Comparison of ENCODE assay signal across 1 cellular context in the genomic region with DNA sequence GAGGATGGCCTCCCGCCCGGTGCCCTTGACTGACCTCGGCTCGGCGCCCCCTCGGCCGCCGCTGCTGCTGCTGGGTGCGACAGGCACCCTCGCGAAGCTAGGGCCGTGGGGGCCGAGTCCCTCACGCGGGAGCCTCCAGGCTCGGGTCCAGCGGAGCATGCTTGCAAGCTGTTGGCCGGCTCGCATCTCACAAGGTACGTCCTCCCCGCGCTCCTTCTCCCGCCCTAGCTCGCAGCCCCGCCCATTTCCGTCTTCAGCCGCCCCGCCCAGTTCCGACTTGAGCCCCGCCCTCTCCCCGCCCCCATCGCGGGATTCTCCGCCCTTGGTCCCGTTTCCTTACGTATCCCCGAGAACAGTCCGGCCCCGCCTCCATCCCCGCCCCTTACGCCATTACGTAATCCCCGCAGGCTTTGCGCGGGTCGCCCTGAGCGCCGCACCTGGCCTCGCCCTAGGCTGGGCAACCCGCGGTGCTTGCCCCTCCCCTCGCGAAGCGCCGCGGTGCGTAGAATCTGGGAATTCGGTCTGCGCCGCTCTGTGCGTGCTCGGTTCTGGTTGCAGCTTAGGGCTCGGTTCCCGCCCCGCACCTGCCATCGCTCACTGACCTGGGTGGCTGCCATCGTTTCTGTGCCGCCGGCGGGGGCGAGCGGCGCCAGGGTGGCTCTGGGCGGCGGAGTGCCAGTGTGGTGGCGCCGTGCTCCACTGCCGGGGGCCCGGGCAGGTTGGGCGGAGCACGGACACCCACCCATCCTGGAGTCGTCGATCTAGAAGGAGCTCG.
A peak's percentile ranks its signal among the peaks of the same experiment; 100 is the strongest.
TF ChIP-seq lines count a peak whose summit lies in the region.

A gene with protein sequence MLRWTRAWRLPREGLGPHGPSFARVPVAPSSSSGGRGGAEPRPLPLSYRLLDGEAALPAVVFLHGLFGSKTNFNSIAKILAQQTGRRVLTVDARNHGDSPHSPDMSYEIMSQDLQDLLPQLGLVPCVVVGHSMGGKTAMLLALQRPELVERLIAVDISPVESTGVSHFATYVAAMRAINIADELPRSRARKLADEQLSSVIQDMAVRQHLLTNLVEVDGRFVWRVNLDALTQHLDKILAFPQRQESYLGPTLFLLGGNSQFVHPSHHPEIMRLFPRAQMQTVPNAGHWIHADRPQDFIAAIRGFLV (minus strand): TSS at position 191 of the 775 bp plus-strand sequence. CDS start 32 bp downstream, at position 159.

TF ChIP-seq in HepG2, 621 proteins besides CTCF, POLR2A, EP300 and RAD21 (continued from another document and continues in another):
- TF ChIP-seq, protein P1, sequence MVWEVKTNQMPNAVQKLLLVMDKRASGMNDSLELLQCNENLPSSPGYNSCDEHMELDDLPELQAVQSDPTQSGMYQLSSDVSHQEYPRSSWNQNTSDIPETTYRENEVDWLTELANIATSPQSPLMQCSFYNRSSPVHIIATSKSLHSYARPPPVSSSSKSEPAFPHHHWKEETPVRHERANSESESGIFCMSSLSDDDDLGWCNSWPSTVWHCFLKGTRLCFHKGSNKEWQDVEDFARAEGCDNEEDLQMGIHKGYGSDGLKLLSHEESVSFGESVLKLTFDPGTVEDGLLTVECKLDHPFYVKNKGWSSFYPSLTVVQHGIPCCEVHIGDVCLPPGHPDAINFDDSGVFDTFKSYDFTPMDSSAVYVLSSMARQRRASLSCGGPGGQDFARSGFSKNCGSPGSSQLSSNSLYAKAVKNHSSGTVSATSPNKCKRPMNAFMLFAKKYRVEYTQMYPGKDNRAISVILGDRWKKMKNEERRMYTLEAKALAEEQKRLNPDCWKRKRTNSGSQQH (CRISPR knock-in tag; IDR thresholded peaks at IDR 0.05; ENCODE audit: low read depth): 0 out of 2 replicates have a peak, but pooled peaks have one; percentile 60
- peak; percentile 49 for TF ChIP-seq ARNTL (CRISPR knock-in tag; IDR thresholded peaks at IDR 0.05)
- no peak for TF ChIP-seq NFE2 (CRISPR knock-in tag; IDR thresholded peaks at IDR 0.05)
- TF ChIP-seq HIVEP1 (CRISPR knock-in tag; IDR thresholded peaks at IDR 0.05): peak; percentile 83
- TF ChIP-seq, protein P2, sequence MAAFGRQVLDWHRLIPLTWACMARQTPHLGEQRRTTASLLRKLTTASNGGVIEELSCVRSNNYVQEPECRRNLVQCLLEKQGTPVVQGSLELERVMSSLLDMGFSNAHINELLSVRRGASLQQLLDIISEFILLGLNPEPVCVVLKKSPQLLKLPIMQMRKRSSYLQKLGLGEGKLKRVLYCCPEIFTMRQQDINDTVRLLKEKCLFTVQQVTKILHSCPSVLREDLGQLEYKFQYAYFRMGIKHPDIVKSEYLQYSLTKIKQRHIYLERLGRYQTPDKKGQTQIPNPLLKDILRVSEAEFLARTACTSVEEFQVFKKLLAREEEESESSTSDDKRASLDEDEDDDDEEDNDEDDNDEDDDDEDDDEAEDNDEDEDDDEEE (CRISPR knock-in tag; IDR thresholded peaks at IDR 0.05): no peak
- TF ChIP-seq REL (CRISPR knock-in tag; conservative IDR thresholded peaks at IDR 0.05): peak; percentile 59; the same call in 1 of the 2 replicates
- TF ChIP-seq HNRNPH1 (optimal IDR thresholded peaks at IDR 0.05; ENCODE audit: low read depth, low read length): no peak
- TF ChIP-seq, protein P3, sequence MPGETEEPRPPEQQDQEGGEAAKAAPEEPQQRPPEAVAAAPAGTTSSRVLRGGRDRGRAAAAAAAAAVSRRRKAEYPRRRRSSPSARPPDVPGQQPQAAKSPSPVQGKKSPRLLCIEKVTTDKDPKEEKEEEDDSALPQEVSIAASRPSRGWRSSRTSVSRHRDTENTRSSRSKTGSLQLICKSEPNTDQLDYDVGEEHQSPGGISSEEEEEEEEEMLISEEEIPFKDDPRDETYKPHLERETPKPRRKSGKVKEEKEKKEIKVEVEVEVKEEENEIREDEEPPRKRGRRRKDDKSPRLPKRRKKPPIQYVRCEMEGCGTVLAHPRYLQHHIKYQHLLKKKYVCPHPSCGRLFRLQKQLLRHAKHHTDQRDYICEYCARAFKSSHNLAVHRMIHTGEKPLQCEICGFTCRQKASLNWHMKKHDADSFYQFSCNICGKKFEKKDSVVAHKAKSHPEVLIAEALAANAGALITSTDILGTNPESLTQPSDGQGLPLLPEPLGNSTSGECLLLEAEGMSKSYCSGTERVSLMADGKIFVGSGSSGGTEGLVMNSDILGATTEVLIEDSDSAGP (CRISPR knock-in tag; IDR thresholded peaks at IDR 0.05; ENCODE audit: borderline replicate concordance): peak; percentile 76; the same call in 1 of the 2 replicates
- peak; percentile 69; the same call in 1 of the 2 replicates for TF ChIP-seq MYC (CRISPR knock-in tag; IDR thresholded peaks at IDR 0.05; ENCODE audit: borderline replicate concordance)
- TF ChIP-seq ZNF234 (CRISPR knock-in tag; conservative IDR thresholded peaks at IDR 0.05): no peak
- peak; percentile 56 for TF ChIP-seq DR1 (CRISPR knock-in tag; IDR thresholded peaks at IDR 0.05)
- TF ChIP-seq, protein P4, sequence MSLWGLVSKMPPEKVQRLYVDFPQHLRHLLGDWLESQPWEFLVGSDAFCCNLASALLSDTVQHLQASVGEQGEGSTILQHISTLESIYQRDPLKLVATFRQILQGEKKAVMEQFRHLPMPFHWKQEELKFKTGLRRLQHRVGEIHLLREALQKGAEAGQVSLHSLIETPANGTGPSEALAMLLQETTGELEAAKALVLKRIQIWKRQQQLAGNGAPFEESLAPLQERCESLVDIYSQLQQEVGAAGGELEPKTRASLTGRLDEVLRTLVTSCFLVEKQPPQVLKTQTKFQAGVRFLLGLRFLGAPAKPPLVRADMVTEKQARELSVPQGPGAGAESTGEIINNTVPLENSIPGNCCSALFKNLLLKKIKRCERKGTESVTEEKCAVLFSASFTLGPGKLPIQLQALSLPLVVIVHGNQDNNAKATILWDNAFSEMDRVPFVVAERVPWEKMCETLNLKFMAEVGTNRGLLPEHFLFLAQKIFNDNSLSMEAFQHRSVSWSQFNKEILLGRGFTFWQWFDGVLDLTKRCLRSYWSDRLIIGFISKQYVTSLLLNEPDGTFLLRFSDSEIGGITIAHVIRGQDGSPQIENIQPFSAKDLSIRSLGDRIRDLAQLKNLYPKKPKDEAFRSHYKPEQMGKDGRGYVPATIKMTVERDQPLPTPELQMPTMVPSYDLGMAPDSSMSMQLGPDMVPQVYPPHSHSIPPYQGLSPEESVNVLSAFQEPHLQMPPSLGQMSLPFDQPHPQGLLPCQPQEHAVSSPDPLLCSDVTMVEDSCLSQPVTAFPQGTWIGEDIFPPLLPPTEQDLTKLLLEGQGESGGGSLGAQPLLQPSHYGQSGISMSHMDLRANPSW (CRISPR knock-in tag; IDR thresholded peaks at IDR 0.05; ENCODE audit: borderline replicate concordance): no peak
- no peak for TF ChIP-seq SCMH1 (CRISPR knock-in tag; IDR thresholded peaks at IDR 0.05; ENCODE audit: borderline replicate concordance)
- TF ChIP-seq NFATC3 (CRISPR knock-in tag; IDR thresholded peaks at IDR 0.05): no peak
- no peak for TF ChIP-seq ZNF775 (CRISPR knock-in tag; IDR thresholded peaks at IDR 0.05; ENCODE audit: borderline replicate concordance)
- TF ChIP-seq RXRA (CRISPR knock-in tag; IDR thresholded peaks at IDR 0.05): peak; percentile 58
- peak; percentile 73; the same call in 1 of the 2 replicates for TF ChIP-seq RNF2 (conservative IDR thresholded peaks at IDR 0.05; ENCODE audit: low read depth)
- TF ChIP-seq ZNF143 (CRISPR knock-in tag; IDR thresholded peaks at IDR 0.05): peak; percentile 78
- TF ChIP-seq PHF8 (CRISPR knock-in tag; IDR thresholded peaks at IDR 0.05): peak; percentile 87
- TF ChIP-seq, protein P5, sequence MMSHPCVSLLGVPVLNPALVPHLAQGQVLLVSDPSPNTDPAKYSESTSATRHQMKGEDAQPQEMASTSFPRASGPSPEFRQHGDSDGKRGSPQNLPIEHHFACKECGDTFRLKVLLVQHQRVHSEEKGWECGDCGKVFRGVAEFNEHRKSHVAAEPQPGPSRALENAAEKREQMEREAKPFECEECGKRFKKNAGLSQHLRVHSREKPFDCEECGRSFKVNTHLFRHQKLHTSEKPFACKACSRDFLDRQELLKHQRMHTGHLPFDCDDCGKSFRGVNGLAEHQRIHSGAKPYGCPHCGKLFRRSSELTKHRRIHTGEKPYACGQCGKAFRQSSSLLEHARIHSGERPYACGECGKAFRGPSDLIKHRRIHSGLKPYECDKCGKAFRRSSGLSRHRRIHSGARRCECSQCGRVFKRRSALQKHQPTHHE (CRISPR knock-in tag; IDR thresholded peaks at IDR 0.05; ENCODE audit: borderline replicate concordance): peak; percentile 85; the same call in 1 of the 2 replicates
- no peak for TF ChIP-seq TAF15 (IDR thresholded peaks at IDR 0.05; ENCODE audit: low read depth, low read length, poor library complexity, severe bottlenecking)
- peak; percentile 84; the same call in 2 of the 3 replicates for TF ChIP-seq MXI1 (IDR thresholded peaks at IDR 0.05; ENCODE audit: borderline replicate concordance, low read depth, low read length)
- peak; percentile 61 for TF ChIP-seq HOXA5 (CRISPR knock-in tag; IDR thresholded peaks at IDR 0.05)
- TF ChIP-seq ZNF614 (CRISPR knock-in tag; IDR thresholded peaks at IDR 0.05; ENCODE audit: borderline replicate concordance): peak; percentile 72; the same call in 1 of the 2 replicates
- TF ChIP-seq ZNF446 (CRISPR knock-in tag; IDR thresholded peaks at IDR 0.05): no peak
- TF ChIP-seq NCOR1 (IDR thresholded peaks at IDR 0.05; ENCODE audit: borderline replicate concordance, low read length): no peak
- TF ChIP-seq SIX4 (CRISPR knock-in tag; IDR thresholded peaks at IDR 0.05): 0 out of 2 replicates have a peak, but pooled peaks have one; percentile 32
- TF ChIP-seq, protein P6, sequence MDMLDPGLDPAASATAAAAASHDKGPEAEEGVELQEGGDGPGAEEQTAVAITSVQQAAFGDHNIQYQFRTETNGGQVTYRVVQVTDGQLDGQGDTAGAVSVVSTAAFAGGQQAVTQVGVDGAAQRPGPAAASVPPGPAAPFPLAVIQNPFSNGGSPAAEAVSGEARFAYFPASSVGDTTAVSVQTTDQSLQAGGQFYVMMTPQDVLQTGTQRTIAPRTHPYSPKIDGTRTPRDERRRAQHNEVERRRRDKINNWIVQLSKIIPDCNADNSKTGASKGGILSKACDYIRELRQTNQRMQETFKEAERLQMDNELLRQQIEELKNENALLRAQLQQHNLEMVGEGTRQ (IDR thresholded peaks at IDR 0.05; ENCODE audit: low read depth, low read length): no peak
- TF ChIP-seq, protein P6 (CRISPR knock-in tag; IDR thresholded peaks at IDR 0.05; ENCODE audit: borderline replicate concordance): no peak
- peak; percentile 44; the same call in 1 of the 2 replicates for TF ChIP-seq HOXD1 (CRISPR knock-in tag; IDR thresholded peaks at IDR 0.05)
- TF ChIP-seq ZNF788 (CRISPR knock-in tag; IDR thresholded peaks at IDR 0.05; ENCODE audit: borderline replicate concordance): peak; percentile 65; the same call in 1 of the 2 replicates
- peak; percentile 82; the same call in 1 of the 2 replicates for TF ChIP-seq ZNF891 (CRISPR knock-in tag; IDR thresholded peaks at IDR 0.05)
- TF ChIP-seq ARNT2 (CRISPR knock-in tag; IDR thresholded peaks at IDR 0.05; ENCODE audit: low read depth): peak; percentile 89
- TF ChIP-seq, protein P7, sequence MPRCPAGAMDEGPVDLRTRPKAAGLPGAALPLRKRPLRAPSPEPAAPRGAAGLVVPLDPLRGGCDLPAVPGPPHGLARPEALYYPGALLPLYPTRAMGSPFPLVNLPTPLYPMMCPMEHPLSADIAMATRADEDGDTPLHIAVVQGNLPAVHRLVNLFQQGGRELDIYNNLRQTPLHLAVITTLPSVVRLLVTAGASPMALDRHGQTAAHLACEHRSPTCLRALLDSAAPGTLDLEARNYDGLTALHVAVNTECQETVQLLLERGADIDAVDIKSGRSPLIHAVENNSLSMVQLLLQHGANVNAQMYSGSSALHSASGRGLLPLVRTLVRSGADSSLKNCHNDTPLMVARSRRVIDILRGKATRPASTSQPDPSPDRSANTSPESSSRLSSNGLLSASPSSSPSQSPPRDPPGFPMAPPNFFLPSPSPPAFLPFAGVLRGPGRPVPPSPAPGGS (CRISPR knock-in tag; IDR thresholded peaks at IDR 0.05): peak; percentile 37; the same call in 1 of the 2 replicates
- no peak for TF ChIP-seq U2AF2 (IDR thresholded peaks at IDR 0.05; ENCODE audit: low read depth, low read length)
- TF ChIP-seq GTF3A (CRISPR knock-in tag; conservative IDR thresholded peaks at IDR 0.05): peak; percentile 50; the same call in 1 of the 2 replicates
- peak; percentile 27 for TF ChIP-seq PHF5A (CRISPR knock-in tag; IDR thresholded peaks at IDR 0.05; ENCODE audit: low read depth, unreplicated experiment)
- TF ChIP-seq ZC3H13 (CRISPR knock-in tag; IDR thresholded peaks at IDR 0.05): 0 out of 2 replicates have a peak, but pooled peaks have one; percentile 60
- TF ChIP-seq EHMT2 (IDR thresholded peaks at IDR 0.05; ENCODE audit: borderline replicate concordance, low read depth, low read length): no peak
- TF ChIP-seq, protein P8, sequence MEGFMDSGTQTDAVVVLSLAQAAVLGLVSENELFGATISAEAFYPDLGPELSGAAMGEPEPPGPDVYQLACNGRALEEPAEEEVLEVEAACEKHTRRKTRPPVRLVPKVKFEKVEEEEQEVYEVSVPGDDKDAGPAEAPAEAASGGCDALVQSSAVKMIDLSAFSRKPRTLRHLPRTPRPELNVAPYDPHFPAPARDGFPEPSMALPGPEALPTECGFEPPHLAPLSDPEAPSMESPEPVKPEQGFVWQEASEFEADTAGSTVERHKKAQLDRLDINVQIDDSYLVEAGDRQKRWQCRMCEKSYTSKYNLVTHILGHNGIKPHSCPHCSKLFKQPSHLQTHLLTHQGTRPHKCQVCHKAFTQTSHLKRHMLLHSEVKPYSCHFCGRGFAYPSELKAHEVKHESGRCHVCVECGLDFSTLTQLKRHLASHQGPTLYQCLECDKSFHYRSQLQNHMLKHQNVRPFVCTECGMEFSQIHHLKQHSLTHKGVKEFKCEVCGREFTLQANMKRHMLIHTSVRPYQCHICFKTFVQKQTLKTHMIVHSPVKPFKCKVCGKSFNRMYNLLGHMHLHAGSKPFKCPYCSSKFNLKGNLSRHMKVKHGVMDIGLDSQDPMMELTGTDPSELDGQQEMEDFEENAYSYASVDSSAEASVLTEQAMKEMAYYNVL (CRISPR knock-in tag; IDR thresholded peaks at IDR 0.05; ENCODE audit: borderline replicate concordance): 0 out of 2 replicates have a peak, but pooled peaks have one; percentile 63
- TF ChIP-seq ZBTB1 (CRISPR knock-in tag; IDR thresholded peaks at IDR 0.05; ENCODE audit: borderline replicate concordance): no peak
- TF ChIP-seq ZNF546 (CRISPR knock-in tag; conservative IDR thresholded peaks at IDR 0.05): peak; percentile 83; the same call in 1 of the 2 replicates
- TF ChIP-seq, protein P9, sequence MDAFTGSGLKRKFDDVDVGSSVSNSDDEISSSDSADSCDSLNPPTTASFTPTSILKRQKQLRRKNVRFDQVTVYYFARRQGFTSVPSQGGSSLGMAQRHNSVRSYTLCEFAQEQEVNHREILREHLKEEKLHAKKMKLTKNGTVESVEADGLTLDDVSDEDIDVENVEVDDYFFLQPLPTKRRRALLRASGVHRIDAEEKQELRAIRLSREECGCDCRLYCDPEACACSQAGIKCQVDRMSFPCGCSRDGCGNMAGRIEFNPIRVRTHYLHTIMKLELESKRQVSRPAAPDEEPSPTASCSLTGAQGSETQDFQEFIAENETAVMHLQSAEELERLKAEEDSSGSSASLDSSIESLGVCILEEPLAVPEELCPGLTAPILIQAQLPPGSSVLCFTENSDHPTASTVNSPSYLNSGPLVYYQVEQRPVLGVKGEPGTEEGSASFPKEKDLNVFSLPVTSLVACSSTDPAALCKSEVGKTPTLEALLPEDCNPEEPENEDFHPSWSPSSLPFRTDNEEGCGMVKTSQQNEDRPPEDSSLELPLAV (CRISPR knock-in tag; conservative IDR thresholded peaks at IDR 0.05; ENCODE audit: low read depth): no peak
- TF ChIP-seq TBP (CRISPR knock-in tag; IDR thresholded peaks at IDR 0.05): peak; percentile 45; the same call in 1 of the 2 replicates
